ENCODE assay signal across 8 cellular contexts in genomic region chr12:15268927-15269552, GRCh38. TPM values are rescaled to one million over a fixed set of nuclear protein-coding genes. Genes with fewer than 3 reads are reported as not detected.
DNase-seq lines count a peak whose midpoint lies in the region; ATAC-seq and TF ChIP-seq lines count a peak whose summit lies in the region.

No MANE protein-coding gene starts in this region.

- ATAC-seq in GM19328 (IDR thresholded peaks at IDR 0.05; ENCODE audit: unreplicated experiment) (peak; percentile 87), HG03457 (IDR thresholded peaks at IDR 0.05; ENCODE audit: unreplicated experiment) (peak; percentile 61), omental fat pad (ENCODE audit: low FRiP score) (peak; percentile 83), GM19397 (IDR thresholded peaks at IDR 0.05; ENCODE audit: unreplicated experiment) (no peak)

- peak in 2 of 3 donors; percentile 42 to 71 for TF ChIP-seq CTCF in omental fat pad (IDR thresholded peaks at IDR 0.05)

- peak; percentile 70 for DNase-seq in DMS 273 treated with DMSO at 0.1 percent for 48 hours (lab: John Stamatoyannopoulos, UW)
- peak; percentile 59 for DNase-seq in NCI-H446 treated with DMSO at 0.1 percent for 48 hours (lab: John Stamatoyannopoulos, UW)
- DNase-seq in activated CD4-positive, alpha-beta T cell treated with anti-CD3 and anti-CD28 coated beads, Interleukin-2, amount 50 U/mL, for 48 hours: peak; percentile 14 to 25
- peak; percentile 73 for DNase-seq in fibroblast of peridontal ligament (ENCODE audit: extremely low read depth)
- no peak for DNase-seq in omental fat pad (ENCODE audit: low spot score)

RNA-seq across cellular contexts. Expression of gene RERG, which starts 47.8 kb away (rescaled TPM):
- 10 to 100 TPM in 3 of 4 donors, 1 to 10 TPM in 1; 9.6 to 84.4 (median 36.4) TPM for total RNA-seq in omental fat pad

RNA-seq across cellular contexts. Expression of gene PTPRO, which starts 53.3 kb away (rescaled TPM):
- 10 to 100 TPM in 1 of 4 donors, 1 to 10 TPM in 3; 2.1 to 12.5 (median 5.7) TPM for total RNA-seq in omental fat pad
